Comparison of ENCODE assay signal across 1 cellular context in the genomic region with DNA sequence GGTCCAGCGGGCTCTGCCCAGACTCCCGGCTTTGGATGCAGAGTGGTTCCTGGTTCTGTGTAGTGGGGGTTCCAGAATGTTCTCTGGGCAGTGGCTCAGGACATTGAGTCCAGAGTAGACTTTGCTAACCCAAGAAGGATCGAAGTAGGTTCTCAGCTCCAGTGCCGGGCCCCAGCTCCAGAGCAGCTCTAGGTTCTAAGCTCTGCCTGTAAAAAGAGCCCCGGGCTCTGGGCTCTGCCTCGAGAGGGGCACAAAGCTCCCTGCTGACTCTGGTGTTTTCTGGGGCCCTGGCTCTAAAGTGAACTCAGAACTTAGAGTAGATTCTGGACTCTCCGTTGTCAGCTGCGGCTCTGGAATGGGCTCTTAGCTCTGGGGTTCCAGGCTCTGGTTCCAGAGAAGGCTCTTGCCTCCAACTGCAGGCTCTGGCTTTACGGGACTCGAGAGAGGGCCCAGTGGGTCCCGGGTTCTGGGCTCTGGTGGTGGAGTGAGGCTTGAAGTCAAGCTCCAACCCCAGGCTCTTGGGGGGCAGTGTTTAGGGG.
A peak's percentile ranks its signal among the peaks of the same experiment; 100 is the strongest.
TF ChIP-seq lines count a peak whose summit lies in the region.

No MANE protein-coding gene starts in this region.

TF ChIP-seq in K562, 482 proteins besides CTCF, POLR2A, EP300 and RAD21:
- TF ChIP-seq, protein P1, sequence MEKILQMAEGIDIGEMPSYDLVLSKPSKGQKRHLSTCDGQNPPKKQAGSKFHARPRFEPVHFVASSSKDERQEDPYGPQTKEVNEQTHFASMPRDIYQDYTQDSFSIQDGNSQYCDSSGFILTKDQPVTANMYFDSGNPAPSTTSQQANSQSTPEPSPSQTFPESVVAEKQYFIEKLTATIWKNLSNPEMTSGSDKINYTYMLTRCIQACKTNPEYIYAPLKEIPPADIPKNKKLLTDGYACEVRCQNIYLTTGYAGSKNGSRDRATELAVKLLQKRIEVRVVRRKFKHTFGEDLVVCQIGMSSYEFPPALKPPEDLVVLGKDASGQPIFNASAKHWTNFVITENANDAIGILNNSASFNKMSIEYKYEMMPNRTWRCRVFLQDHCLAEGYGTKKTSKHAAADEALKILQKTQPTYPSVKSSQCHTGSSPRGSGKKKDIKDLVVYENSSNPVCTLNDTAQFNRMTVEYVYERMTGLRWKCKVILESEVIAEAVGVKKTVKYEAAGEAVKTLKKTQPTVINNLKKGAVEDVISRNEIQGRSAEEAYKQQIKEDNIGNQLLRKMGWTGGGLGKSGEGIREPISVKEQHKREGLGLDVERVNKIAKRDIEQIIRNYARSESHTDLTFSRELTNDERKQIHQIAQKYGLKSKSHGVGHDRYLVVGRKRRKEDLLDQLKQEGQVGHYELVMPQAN (IDR thresholded peaks at IDR 0.05; ENCODE audit: borderline replicate concordance) = no peak
- TF ChIP-seq, protein P2, sequence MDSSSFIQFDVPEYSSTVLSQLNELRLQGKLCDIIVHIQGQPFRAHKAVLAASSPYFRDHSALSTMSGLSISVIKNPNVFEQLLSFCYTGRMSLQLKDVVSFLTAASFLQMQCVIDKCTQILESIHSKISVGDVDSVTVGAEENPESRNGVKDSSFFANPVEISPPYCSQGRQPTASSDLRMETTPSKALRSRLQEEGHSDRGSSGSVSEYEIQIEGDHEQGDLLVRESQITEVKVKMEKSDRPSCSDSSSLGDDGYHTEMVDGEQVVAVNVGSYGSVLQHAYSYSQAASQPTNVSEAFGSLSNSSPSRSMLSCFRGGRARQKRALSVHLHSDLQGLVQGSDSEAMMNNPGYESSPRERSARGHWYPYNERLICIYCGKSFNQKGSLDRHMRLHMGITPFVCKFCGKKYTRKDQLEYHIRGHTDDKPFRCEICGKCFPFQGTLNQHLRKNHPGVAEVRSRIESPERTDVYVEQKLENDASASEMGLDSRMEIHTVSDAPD (CRISPR knock-in tag; IDR thresholded peaks at IDR 0.05) = no peak
- TF ChIP-seq NBN (IDR thresholded peaks at IDR 0.05; ENCODE audit: low read depth) = no peak
- no peak for TF ChIP-seq KHSRP (IDR thresholded peaks at IDR 0.05)
- no peak for TF ChIP-seq ZEB2 (IDR thresholded peaks at IDR 0.05)
- TF ChIP-seq ELF1 (tag; IDR thresholded peaks at IDR 0.05) = 0 out of 2 replicates have a peak, but pooled peaks have one; percentile 2
- TF ChIP-seq TAF7 (tag; IDR thresholded peaks at IDR 0.05) = no peak
- no peak for TF ChIP-seq NFE2 (IDR thresholded peaks at IDR 0.05; ENCODE audit: low read depth)
- TF ChIP-seq, protein P3, sequence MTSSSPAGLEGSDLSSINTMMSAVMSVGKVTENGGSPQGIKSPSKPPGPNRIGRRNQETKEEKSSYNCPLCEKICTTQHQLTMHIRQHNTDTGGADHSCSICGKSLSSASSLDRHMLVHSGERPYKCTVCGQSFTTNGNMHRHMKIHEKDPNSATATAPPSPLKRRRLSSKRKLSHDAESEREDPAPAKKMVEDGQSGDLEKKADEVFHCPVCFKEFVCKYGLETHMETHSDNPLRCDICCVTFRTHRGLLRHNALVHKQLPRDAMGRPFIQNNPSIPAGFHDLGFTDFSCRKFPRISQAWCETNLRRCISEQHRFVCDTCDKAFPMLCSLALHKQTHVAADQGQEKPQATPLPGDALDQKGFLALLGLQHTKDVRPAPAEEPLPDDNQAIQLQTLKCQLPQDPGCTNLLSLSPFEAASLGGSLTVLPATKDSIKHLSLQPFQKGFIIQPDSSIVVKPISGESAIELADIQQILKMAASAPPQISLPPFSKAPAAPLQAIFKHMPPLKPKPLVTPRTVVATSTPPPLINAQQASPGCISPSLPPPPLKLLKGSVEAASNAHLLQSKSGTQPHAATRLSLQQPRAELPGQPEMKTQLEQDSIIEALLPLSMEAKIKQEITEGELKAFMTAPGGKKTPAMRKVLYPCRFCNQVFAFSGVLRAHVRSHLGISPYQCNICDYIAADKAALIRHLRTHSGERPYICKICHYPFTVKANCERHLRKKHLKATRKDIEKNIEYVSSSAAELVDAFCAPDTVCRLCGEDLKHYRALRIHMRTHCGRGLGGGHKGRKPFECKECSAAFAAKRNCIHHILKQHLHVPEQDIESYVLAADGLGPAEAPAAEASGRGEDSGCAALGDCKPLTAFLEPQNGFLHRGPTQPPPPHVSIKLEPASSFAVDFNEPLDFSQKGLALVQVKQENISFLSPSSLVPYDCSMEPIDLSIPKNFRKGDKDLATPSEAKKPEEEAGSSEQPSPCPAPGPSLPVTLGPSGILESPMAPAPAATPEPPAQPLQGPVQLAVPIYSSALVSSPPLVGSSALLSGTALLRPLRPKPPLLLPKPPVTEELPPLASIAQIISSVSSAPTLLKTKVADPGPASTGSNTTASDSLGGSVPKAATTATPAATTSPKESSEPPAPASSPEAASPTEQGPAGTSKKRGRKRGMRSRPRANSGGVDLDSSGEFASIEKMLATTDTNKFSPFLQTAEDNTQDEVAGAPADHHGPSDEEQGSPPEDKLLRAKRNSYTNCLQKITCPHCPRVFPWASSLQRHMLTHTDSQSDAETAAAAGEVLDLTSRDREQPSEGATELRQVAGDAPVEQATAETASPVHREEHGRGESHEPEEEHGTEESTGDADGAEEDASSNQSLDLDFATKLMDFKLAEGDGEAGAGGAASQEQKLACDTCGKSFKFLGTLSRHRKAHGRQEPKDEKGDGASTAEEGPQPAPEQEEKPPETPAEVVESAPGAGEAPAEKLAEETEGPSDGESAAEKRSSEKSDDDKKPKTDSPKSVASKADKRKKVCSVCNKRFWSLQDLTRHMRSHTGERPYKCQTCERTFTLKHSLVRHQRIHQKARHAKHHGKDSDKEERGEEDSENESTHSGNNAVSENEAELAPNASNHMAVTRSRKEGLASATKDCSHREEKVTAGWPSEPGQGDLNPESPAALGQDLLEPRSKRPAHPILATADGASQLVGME (CRISPR knock-in tag; IDR thresholded peaks at IDR 0.05) = no peak
- TF ChIP-seq, protein P4, sequence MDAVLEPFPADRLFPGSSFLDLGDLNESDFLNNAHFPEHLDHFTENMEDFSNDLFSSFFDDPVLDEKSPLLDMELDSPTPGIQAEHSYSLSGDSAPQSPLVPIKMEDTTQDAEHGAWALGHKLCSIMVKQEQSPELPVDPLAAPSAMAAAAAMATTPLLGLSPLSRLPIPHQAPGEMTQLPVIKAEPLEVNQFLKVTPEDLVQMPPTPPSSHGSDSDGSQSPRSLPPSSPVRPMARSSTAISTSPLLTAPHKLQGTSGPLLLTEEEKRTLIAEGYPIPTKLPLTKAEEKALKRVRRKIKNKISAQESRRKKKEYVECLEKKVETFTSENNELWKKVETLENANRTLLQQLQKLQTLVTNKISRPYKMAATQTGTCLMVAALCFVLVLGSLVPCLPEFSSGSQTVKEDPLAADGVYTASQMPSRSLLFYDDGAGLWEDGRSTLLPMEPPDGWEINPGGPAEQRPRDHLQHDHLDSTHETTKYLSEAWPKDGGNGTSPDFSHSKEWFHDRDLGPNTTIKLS (IDR thresholded peaks at IDR 0.05; ENCODE audit: borderline replicate concordance, low read depth) = peak; percentile 90; the same call in 1 of the 2 replicates
- no peak for TF ChIP-seq TEAD2 (tag; IDR thresholded peaks at IDR 0.05)
- TF ChIP-seq LCOR (CRISPR knock-in tag; IDR thresholded peaks at IDR 0.05) = 0 out of 2 replicates have a peak, but pooled peaks have one; percentile 2
- no peak for TF ChIP-seq NCOA6 (IDR thresholded peaks at IDR 0.05)
